ENCODE assay signal across 9 cellular contexts in the genomic region with DNA sequence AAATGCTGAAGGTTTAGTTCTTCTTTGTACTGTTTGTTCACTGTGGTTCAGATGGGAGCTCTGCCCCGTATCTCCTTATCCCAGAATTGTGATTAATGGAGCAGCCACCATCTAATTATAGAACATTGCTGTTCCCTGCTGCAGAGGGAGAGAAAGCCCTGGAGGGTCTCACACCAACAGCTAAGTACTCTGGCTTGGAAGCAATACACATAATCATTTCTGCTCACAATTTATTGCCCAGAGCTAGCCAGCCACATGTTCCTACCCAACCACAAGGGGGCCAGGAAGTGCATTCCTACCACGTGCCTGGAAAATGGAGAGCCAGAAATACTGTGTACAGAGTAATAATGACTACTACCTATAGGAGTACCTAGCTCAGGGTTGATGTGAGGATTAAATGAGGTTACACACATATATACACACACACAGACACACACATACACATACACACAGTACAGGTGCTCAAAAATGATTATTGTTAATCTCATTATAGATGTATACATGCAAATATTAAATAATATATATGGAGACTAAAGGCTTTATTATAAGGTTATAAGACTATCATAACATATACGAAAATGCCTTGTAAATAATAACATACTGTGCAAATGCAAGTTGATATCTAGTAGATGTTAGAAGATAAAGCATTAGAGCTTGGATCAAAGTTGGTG. TPM values are rescaled to one million over a fixed set of nuclear protein-coding genes. Genes with fewer than 3 reads are reported as not detected.
DNase-seq lines count a peak whose midpoint lies in the region; ATAC-seq and TF ChIP-seq lines count a peak whose summit lies in the region.
"Had no signal": no experiment of that assay in that cellular context is flagged by ENCODE, and none has a peak within 500 bp of the region (broad histone marks: within the 10 kb centered on the region; RNA-seq: fewer than 3 reads in every experiment).

No MANE protein-coding gene starts in this region.

- WGBS in mammary epithelial cell (ENCODE audit: low coverage, missing lambda C conversion rate) = 66% methylated on average over 3 of the region's 3 CpGs
- WGBS in liver = 47% methylated on average over 3 of the region's 3 CpGs

- H2AFZ ChIP-seq in mammary epithelial cell (ENCODE audit: low read depth, low read length) = peak overlapping the region; percentile 28

- peaks cover 43% of the 10 kb centered on the region for H3K27me3 Mint-ChIP-seq in activated T-cell treated with anti-CD3 and anti-CD28 coated beads, Interleukin-2, amount 50 U/mL, for 72 hours (ENCODE audit: low read depth)

- intact Hi-C loops in mammary epithelial cell (cut with micrococcal nuclease) = no loop called here
- intact Hi-C loops in posterior cingulate gyrus (cut with DNase I) = no loop called here

- H3K27ac ChIP-seq in mammary epithelial cell (ENCODE audit: insufficient read depth, low read depth, low read length) (no peak overlapping the region), liver (ENCODE audit: low read depth in 1 of 2, low read length in 2 of 2) (no peak overlapping the region)

- H3K9me3 Mint-ChIP-seq in activated T-cell treated with anti-CD3 and anti-CD28 coated beads, Interleukin-2, amount 50 U/mL, for 72 hours = peaks cover 0 to 2% of the 10 kb centered on the region in 2 donors

- ATAC-seq in activated T-cell treated with anti-CD3 and anti-CD28 coated beads, Interleukin-2, amount 50 U/mL, for 72 hours (replicated peaks in 1 of 2) = no peak
- no peak for ATAC-seq in GM18517 (IDR thresholded peaks at IDR 0.05; ENCODE audit: unreplicated experiment)

- H3K27ac Mint-ChIP-seq in activated T-cell treated with anti-CD3 and anti-CD28 coated beads, Interleukin-2, amount 50 U/mL, for 72 hours = no peak overlapping the region

- H3K4me2 ChIP-seq in mammary epithelial cell (ENCODE audit: insufficient read depth, low read depth, low read length) = no peak overlapping the region

- H3K4me1 ChIP-seq in mammary epithelial cell (ENCODE audit: insufficient read depth, low read length) = peaks cover 5% of the 10 kb centered on the region
- no peaks in the 10 kb centered on the region for H3K4me1 ChIP-seq in liver (ENCODE audit: control insufficient read depth in 4 of 4, insufficient read depth in 4 of 4, low read length in 3 of 4)

- H3K4me1 Mint-ChIP-seq in activated T-cell treated with anti-CD3 and anti-CD28 coated beads, Interleukin-2, amount 50 U/mL, for 72 hours (ENCODE audit: low read depth) = no peaks in the 10 kb centered on the region

- H3K36me3 ChIP-seq in mammary epithelial cell (ENCODE audit: insufficient read depth, low read length) (no peaks in the 10 kb centered on the region), liver (ENCODE audit: control insufficient read depth in 4 of 4, insufficient read depth in 3 of 4, low read depth in 1 of 4, low read length in 3 of 4) (no peaks in the 10 kb centered on the region)

- peak in 1 of 2 donors; percentile 62 for TF ChIP-seq RAD21 in liver (IDR thresholded peaks at IDR 0.05)

- H3K27me3 ChIP-seq in mammary epithelial cell (ENCODE audit: insufficient read depth, low read length) (no peaks in the 10 kb centered on the region), liver (ENCODE audit: control insufficient read depth in 4 of 4, insufficient read depth in 4 of 4, low read length in 3 of 4) (peaks cover 0 to 3% (median 0%) of the 10 kb centered on the region in 4 donors)

- peaks cover 0 to 3% of the 10 kb centered on the region in 2 donors for H3K36me3 Mint-ChIP-seq in activated T-cell treated with anti-CD3 and anti-CD28 coated beads, Interleukin-2, amount 50 U/mL, for 72 hours (ENCODE audit: insufficient read depth in 2 of 2)

- in situ Hi-C loops in mammary epithelial cell (cut with MboI; ENCODE audit: low sequenced_read_pairs in 2 of 2) = loop anchor here (10.0 to 25.0 kb wide), 5 partner anchors 386 to 786 kb away; no protein-coding TSS in a partner anchor

- peak; percentile 47 to 60 for TF ChIP-seq CTCF in mammary epithelial cell (conservative IDR thresholded peaks at IDR 0.05 in 1 of 2, IDR thresholded peaks at IDR 0.05 in 1 of 2; ENCODE audit: extremely low read depth in 1 of 2, insufficient read depth in 1 of 2, low read depth in 1 of 2, low read length in 2 of 2)
- TF ChIP-seq CTCF in liver (IDR thresholded peaks at IDR 0.05; ENCODE audit: low read depth, low read length, missing input control) = peak; percentile 35

- H3K4me3 ChIP-seq in mammary epithelial cell (replicated peaks in 1 of 3; ENCODE audit: insufficient read depth in 1 of 3, low read depth in 2 of 3, low read length in 3 of 3) (no peak overlapping the region), liver (ENCODE audit: low read depth in 1 of 3, low read length in 3 of 3) (no peak overlapping the region)

- H3K9me3 ChIP-seq in mammary epithelial cell (replicated peaks; ENCODE audit: insufficient read depth, low read length) (no peaks in the 10 kb centered on the region), liver (ENCODE audit: control insufficient read depth in 4 of 4, low read length in 3 of 4) (no peaks in the 10 kb centered on the region)

- no TSS peak for BruUV-seq in mammary epithelial cell (replicated peaks; lab: Mats Ljungman, UMichigan)

- no peak overlapping the region for H3K4me3 Mint-ChIP-seq in activated T-cell treated with anti-CD3 and anti-CD28 coated beads, Interleukin-2, amount 50 U/mL, for 72 hours

- CTCF ChIA-PET in mammary epithelial cell (lab: Charles Lee; ENCODE audit: low non-redundant PET) = no interaction called here

- H3K79me2 ChIP-seq in mammary epithelial cell (ENCODE audit: insufficient read depth, low read length) = peaks cover 13% of the 10 kb centered on the region

- H3K9ac ChIP-seq in mammary epithelial cell (ENCODE audit: insufficient read depth, low read length) (no peak overlapping the region), liver (ENCODE audit: low read depth in 1 of 2, low read length in 2 of 2) (no peak overlapping the region)

- DNase-seq in D341Med (ENCODE audit: low spot score) = peak; percentile 54
- DNase-seq in Kasumi-1 (lab: John Stamatoyannopoulos, UW) = peak; percentile 21 to 40
- peak; percentile 16 for DNase-seq in mammary epithelial cell
- DNase-seq in posterior cingulate gyrus = no peak
- DNase-seq in activated T-cell treated with anti-CD3 and anti-CD28 coated beads, Interleukin-2, amount 50 U/mL, for 72 hours = no peak
- DNase-seq in DMS79 treated with DMSO at 0.1 percent for 48 hours (lab: John Stamatoyannopoulos, UW) = no peak
- DNase-seq: caudate nucleus had no signal

- dilution Hi-C loops in mammary epithelial cell (cut with HindIII; ENCODE audit: low sequenced_read_pairs) = no loop called here

- H4K20me1 ChIP-seq in mammary epithelial cell (ENCODE audit: insufficient read depth, low read length) = no peaks in the 10 kb centered on the region

TF ChIP-seq in liver, 16 proteins besides CTCF, POLR2A, EP300 and RAD21:
- TF ChIP-seq FOXA2 (IDR thresholded peaks at IDR 0.05) (no peak), YY1 (IDR thresholded peaks at IDR 0.05) (no peak), JUND (IDR thresholded peaks at IDR 0.05) (no peak), TAF1 (conservative IDR thresholded peaks at IDR 0.05) (no peak), HNF4A (conservative IDR thresholded peaks at IDR 0.05) (no peak), RXRA (IDR thresholded peaks at IDR 0.05) (no peak), NR2F2 (IDR thresholded peaks at IDR 0.05) (no peak), GABPA (IDR thresholded peaks at IDR 0.05 in 1 of 2, conservative IDR thresholded peaks at IDR 0.05 in 1 of 2) (no peak), FOXA1 (IDR thresholded peaks at IDR 0.05) (no peak)
- TF ChIP-seq, protein P1, sequence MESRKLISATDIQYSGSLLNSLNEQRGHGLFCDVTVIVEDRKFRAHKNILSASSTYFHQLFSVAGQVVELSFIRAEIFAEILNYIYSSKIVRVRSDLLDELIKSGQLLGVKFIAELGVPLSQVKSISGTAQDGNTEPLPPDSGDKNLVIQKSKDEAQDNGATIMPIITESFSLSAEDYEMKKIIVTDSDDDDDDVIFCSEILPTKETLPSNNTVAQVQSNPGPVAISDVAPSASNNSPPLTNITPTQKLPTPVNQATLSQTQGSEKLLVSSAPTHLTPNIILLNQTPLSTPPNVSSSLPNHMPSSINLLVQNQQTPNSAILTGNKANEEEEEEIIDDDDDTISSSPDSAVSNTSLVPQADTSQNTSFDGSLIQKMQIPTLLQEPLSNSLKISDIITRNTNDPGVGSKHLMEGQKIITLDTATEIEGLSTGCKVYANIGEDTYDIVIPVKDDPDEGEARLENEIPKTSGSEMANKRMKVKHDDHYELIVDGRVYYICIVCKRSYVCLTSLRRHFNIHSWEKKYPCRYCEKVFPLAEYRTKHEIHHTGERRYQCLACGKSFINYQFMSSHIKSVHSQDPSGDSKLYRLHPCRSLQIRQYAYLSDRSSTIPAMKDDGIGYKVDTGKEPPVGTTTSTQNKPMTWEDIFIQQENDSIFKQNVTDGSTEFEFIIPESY (IDR thresholded peaks at IDR 0.05) = no peak
- TF ChIP-seq, protein P2, sequence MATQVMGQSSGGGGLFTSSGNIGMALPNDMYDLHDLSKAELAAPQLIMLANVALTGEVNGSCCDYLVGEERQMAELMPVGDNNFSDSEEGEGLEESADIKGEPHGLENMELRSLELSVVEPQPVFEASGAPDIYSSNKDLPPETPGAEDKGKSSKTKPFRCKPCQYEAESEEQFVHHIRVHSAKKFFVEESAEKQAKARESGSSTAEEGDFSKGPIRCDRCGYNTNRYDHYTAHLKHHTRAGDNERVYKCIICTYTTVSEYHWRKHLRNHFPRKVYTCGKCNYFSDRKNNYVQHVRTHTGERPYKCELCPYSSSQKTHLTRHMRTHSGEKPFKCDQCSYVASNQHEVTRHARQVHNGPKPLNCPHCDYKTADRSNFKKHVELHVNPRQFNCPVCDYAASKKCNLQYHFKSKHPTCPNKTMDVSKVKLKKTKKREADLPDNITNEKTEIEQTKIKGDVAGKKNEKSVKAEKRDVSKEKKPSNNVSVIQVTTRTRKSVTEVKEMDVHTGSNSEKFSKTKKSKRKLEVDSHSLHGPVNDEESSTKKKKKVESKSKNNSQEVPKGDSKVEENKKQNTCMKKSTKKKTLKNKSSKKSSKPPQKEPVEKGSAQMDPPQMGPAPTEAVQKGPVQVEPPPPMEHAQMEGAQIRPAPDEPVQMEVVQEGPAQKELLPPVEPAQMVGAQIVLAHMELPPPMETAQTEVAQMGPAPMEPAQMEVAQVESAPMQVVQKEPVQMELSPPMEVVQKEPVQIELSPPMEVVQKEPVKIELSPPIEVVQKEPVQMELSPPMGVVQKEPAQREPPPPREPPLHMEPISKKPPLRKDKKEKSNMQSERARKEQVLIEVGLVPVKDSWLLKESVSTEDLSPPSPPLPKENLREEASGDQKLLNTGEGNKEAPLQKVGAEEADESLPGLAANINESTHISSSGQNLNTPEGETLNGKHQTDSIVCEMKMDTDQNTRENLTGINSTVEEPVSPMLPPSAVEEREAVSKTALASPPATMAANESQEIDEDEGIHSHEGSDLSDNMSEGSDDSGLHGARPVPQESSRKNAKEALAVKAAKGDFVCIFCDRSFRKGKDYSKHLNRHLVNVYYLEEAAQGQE (IDR thresholded peaks at IDR 0.05) = no peak

RNA-seq across cellular contexts. Expression of a gene that starts 22.3 kb away (rescaled TPM):
- total RNA-seq in mammary epithelial cell (10 to 100 TPM; 40.5 to 56.8 TPM), liver (1 to 10 TPM; 3.5 to 5.2 TPM)
- polyA plus RNA-seq in mammary epithelial cell (9.9 TPM), liver (1 to 10 TPM; 1.0 to 2.7 TPM)
- polyA minus RNA-seq in mammary epithelial cell = 3.2 TPM
- under 1 TPM; 0.16 to 0.24 TPM for total RNA-seq in activated T-cell treated with anti-CD3 and anti-CD28 coated beads, Interleukin-2, amount 50 U/mL, for 72 hours

Comparison
In these comparisons a context has a peak if more than half of its experiments do, and no peak if none do; other contexts are left out.
1. DNase-seq: peak in D341Med (single experiment), Kasumi-1 (2 of 2) and mammary epithelial cell (single experiment); none in posterior cingulate gyrus (0 of 10), activated T-cell treated with anti-CD3 and anti-CD28 coated beads, Interleukin-2, amount 50 U/mL, for 72 hours (0 of 2) and DMS79 treated with DMSO at 0.1 percent for 48 hours (single experiment).
2. RNA of a gene that starts 22.3 kb away (total RNA-seq): 40.5 to 56.8 TPM in mammary epithelial cell; 3.5 to 5.2 TPM in liver and 0.16 to 0.24 TPM in activated T-cell treated with anti-CD3 and anti-CD28 coated beads, Interleukin-2, amount 50 U/mL, for 72 hours; every median in the first group is over 4 times any median in the second.